Comparison of ENCODE assay signal across 1 cellular context in the genomic region with DNA sequence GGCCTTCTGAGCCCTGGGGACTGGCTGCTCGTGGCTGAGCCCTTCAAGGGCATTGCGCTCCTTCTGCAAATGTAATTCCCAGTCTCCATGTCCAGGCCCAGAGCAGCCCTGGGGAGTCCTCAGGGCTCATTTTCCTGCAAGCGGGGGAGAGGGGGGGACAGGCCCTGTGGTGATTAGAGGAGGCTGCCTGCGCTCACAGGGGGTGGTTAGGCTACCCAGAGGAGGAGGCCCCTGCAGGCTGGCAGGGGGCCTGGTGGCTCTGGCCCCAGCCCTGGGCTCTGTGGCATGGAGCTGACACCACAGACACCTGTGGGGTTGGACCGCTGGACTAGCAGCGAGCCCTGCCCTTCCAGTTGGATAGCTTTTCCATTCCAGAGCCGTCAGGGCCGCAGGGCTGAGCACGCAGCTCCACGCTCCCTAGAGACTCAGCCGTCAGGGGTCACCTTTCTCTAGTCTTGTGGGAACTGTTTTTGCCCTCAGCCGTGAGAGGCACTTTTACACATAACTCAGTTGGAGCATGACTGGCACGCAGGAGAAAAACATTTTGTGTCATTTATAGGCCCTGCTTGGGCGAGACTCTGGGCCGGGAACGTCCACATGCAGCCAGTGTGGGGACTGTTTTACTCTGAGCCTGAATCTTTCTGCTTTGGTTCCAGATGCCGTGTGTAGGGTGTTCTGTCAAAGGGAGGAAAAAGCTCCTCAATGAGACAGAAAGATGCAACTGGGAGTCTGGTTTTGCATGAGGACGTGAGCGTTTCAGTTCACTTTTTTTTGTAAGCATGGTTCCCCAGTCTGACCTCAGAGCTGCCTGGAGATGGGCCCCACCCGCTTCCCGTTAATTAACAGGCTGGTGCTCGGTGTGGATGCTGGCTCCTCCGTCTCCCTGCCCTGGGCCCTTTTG.
A peak's percentile ranks its signal among the peaks of the same experiment; 100 is the strongest.
TF ChIP-seq lines count a peak whose summit lies in the region.

No MANE protein-coding gene starts in this region.

TF ChIP-seq in GM12878, 131 proteins besides CTCF, POLR2A, EP300 and RAD21 (continued from another document and continues in another):
- TF ChIP-seq NR2C2 (IDR thresholded peaks at IDR 0.05; ENCODE audit: borderline replicate concordance, control insufficient read depth, insufficient read length, low read depth) (no peak), POLR2AphosphoS2 (IDR thresholded peaks at IDR 0.05; ENCODE audit: low read depth, low read length) (no peak), EED (IDR thresholded peaks at IDR 0.05; ENCODE audit: low read depth) (peak; percentile 78; the same call in 1 of the 2 replicates), TARDBP (IDR thresholded peaks at IDR 0.05; ENCODE audit: borderline replicate concordance) (no peak), SIN3A (IDR thresholded peaks at IDR 0.05; ENCODE audit: low read depth, low read length) (no peak), MTA2 (IDR thresholded peaks at IDR 0.05; ENCODE audit: low read depth) (peak; percentile 88), CHD2 (IDR thresholded peaks at IDR 0.05; ENCODE audit: borderline replicate concordance, low read depth, low read length) (peak; percentile 53; the same call in 1 of the 2 replicates), MTA3 (IDR thresholded peaks at IDR 0.05; ENCODE audit: borderline replicate concordance, low read length) (no peak), MYB (IDR thresholded peaks at IDR 0.05; ENCODE audit: borderline replicate concordance, low read depth, low read length) (no peak), JUND (IDR thresholded peaks at IDR 0.05; ENCODE audit: low read depth, low read length) (0 out of 2 replicates have a peak, but pooled peaks have one; percentile 6), ASH2L (IDR thresholded peaks at IDR 0.05; ENCODE audit: borderline replicate concordance, low read depth) (0 out of 2 replicates have a peak, but pooled peaks have one; percentile 23), SREBF2 (IDR thresholded peaks at IDR 0.05; ENCODE audit: low read length) (no peak), SUZ12 (IDR thresholded peaks at IDR 0.05; ENCODE audit: unreplicated experiment) (no peak), SP1 (IDR thresholded peaks at IDR 0.05; ENCODE audit: low read depth, low read length) (peak; percentile 62), SIX5 (IDR thresholded peaks at IDR 0.05; ENCODE audit: low read depth, low read length, severe bottlenecking) (no peak), PAX8 (IDR thresholded peaks at IDR 0.05) (no peak), POLR2AphosphoS5 (IDR thresholded peaks at IDR 0.05; ENCODE audit: low read length) (peak; percentile 68; the same call in 1 of the 2 replicates), PML (IDR thresholded peaks at IDR 0.05; ENCODE audit: low read length) (no peak), ATF7 (IDR thresholded peaks at IDR 0.05; ENCODE audit: low read depth) (peak; percentile 65), HCFC1 (IDR thresholded peaks at IDR 0.05; ENCODE audit: low read length) (no peak), IKZF1 (conservative IDR thresholded peaks at IDR 0.05) (peak; percentile 77), RB1 (IDR thresholded peaks at IDR 0.05; ENCODE audit: borderline replicate concordance) (no peak), RAD51 (IDR thresholded peaks at IDR 0.05) (no peak; the same call in 1 of the 2 replicates), CEBPB (IDR thresholded peaks at IDR 0.05; ENCODE audit: borderline replicate concordance in 1 of 2, low read depth in 2 of 2, low read length in 2 of 2) (no peak), ESRRA (IDR thresholded peaks at IDR 0.05; ENCODE audit: low read length) (0 out of 2 replicates have a peak, but pooled peaks have one; percentile 62), CREM (IDR thresholded peaks at IDR 0.05; ENCODE audit: low read depth) (peak; percentile 70; the same call in 1 of the 2 replicates), EGR1 (IDR thresholded peaks at IDR 0.05; ENCODE audit: borderline replicate concordance in 1 of 2, low read depth in 2 of 2, low read length in 2 of 2) (no peak)
- TF ChIP-seq, protein P1, sequence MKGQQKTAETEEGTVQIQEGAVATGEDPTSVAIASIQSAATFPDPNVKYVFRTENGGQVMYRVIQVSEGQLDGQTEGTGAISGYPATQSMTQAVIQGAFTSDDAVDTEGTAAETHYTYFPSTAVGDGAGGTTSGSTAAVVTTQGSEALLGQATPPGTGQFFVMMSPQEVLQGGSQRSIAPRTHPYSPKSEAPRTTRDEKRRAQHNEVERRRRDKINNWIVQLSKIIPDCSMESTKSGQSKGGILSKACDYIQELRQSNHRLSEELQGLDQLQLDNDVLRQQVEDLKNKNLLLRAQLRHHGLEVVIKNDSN (IDR thresholded peaks at IDR 0.05; ENCODE audit: borderline replicate concordance, extremely low read length, insufficient read depth, low read depth, low read length): no peak
- TF ChIP-seq, protein P2, sequence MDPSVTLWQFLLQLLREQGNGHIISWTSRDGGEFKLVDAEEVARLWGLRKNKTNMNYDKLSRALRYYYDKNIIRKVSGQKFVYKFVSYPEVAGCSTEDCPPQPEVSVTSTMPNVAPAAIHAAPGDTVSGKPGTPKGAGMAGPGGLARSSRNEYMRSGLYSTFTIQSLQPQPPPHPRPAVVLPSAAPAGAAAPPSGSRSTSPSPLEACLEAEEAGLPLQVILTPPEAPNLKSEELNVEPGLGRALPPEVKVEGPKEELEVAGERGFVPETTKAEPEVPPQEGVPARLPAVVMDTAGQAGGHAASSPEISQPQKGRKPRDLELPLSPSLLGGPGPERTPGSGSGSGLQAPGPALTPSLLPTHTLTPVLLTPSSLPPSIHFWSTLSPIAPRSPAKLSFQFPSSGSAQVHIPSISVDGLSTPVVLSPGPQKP (IDR thresholded peaks at IDR 0.05; ENCODE audit: low read depth, low read length): no peak
- TF ChIP-seq, protein P3, sequence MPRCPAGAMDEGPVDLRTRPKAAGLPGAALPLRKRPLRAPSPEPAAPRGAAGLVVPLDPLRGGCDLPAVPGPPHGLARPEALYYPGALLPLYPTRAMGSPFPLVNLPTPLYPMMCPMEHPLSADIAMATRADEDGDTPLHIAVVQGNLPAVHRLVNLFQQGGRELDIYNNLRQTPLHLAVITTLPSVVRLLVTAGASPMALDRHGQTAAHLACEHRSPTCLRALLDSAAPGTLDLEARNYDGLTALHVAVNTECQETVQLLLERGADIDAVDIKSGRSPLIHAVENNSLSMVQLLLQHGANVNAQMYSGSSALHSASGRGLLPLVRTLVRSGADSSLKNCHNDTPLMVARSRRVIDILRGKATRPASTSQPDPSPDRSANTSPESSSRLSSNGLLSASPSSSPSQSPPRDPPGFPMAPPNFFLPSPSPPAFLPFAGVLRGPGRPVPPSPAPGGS (IDR thresholded peaks at IDR 0.05; ENCODE audit: borderline replicate concordance, insufficient read depth, low read depth, low read length, poor library complexity, severe bottlenecking): no peak
- TF ChIP-seq, protein P4, sequence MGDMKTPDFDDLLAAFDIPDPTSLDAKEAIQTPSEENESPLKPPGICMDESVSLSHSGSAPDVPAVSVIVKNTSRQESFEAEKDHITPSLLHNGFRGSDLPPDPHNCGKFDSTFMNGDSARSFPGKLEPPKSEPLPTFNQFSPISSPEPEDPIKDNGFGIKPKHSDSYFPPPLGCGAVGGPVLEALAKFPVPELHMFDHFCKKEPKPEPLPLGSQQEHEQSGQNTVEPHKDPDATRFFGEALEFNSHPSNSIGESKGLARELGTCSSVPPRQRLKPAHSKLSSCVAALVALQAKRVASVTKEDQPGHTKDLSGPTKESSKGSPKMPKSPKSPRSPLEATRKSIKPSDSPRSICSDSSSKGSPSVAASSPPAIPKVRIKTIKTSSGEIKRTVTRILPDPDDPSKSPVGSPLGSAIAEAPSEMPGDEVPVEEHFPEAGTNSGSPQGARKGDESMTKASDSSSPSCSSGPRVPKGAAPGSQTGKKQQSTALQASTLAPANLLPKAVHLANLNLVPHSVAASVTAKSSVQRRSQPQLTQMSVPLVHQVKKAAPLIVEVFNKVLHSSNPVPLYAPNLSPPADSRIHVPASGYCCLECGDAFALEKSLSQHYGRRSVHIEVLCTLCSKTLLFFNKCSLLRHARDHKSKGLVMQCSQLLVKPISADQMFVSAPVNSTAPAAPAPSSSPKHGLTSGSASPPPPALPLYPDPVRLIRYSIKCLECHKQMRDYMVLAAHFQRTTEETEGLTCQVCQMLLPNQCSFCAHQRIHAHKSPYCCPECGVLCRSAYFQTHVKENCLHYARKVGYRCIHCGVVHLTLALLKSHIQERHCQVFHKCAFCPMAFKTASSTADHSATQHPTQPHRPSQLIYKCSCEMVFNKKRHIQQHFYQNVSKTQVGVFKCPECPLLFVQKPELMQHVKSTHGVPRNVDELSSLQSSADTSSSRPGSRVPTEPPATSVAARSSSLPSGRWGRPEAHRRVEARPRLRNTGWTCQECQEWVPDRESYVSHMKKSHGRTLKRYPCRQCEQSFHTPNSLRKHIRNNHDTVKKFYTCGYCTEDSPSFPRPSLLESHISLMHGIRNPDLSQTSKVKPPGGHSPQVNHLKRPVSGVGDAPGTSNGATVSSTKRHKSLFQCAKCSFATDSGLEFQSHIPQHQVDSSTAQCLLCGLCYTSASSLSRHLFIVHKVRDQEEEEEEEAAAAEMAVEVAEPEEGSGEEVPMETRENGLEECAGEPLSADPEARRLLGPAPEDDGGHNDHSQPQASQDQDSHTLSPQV (IDR thresholded peaks at IDR 0.05): no peak
- TF ChIP-seq, protein P5, sequence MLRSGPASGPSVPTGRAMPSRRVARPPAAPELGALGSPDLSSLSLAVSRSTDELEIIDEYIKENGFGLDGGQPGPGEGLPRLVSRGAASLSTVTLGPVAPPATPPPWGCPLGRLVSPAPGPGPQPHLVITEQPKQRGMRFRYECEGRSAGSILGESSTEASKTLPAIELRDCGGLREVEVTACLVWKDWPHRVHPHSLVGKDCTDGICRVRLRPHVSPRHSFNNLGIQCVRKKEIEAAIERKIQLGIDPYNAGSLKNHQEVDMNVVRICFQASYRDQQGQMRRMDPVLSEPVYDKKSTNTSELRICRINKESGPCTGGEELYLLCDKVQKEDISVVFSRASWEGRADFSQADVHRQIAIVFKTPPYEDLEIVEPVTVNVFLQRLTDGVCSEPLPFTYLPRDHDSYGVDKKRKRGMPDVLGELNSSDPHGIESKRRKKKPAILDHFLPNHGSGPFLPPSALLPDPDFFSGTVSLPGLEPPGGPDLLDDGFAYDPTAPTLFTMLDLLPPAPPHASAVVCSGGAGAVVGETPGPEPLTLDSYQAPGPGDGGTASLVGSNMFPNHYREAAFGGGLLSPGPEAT (IDR thresholded peaks at IDR 0.05; ENCODE audit: low read depth): peak; percentile 84
- TF ChIP-seq, protein P6, sequence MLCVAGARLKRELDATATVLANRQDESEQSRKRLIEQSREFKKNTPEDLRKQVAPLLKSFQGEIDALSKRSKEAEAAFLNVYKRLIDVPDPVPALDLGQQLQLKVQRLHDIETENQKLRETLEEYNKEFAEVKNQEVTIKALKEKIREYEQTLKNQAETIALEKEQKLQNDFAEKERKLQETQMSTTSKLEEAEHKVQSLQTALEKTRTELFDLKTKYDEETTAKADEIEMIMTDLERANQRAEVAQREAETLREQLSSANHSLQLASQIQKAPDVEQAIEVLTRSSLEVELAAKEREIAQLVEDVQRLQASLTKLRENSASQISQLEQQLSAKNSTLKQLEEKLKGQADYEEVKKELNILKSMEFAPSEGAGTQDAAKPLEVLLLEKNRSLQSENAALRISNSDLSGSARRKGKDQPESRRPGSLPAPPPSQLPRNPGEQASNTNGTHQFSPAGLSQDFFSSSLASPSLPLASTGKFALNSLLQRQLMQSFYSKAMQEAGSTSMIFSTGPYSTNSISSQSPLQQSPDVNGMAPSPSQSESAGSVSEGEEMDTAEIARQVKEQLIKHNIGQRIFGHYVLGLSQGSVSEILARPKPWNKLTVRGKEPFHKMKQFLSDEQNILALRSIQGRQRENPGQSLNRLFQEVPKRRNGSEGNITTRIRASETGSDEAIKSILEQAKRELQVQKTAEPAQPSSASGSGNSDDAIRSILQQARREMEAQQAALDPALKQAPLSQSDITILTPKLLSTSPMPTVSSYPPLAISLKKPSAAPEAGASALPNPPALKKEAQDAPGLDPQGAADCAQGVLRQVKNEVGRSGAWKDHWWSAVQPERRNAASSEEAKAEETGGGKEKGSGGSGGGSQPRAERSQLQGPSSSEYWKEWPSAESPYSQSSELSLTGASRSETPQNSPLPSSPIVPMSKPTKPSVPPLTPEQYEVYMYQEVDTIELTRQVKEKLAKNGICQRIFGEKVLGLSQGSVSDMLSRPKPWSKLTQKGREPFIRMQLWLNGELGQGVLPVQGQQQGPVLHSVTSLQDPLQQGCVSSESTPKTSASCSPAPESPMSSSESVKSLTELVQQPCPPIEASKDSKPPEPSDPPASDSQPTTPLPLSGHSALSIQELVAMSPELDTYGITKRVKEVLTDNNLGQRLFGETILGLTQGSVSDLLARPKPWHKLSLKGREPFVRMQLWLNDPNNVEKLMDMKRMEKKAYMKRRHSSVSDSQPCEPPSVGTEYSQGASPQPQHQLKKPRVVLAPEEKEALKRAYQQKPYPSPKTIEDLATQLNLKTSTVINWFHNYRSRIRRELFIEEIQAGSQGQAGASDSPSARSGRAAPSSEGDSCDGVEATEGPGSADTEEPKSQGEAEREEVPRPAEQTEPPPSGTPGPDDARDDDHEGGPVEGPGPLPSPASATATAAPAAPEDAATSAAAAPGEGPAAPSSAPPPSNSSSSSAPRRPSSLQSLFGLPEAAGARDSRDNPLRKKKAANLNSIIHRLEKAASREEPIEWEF (IDR thresholded peaks at IDR 0.05; ENCODE audit: insufficient replicate concordance, low read depth, low read length): no peak
- TF ChIP-seq, protein P7, sequence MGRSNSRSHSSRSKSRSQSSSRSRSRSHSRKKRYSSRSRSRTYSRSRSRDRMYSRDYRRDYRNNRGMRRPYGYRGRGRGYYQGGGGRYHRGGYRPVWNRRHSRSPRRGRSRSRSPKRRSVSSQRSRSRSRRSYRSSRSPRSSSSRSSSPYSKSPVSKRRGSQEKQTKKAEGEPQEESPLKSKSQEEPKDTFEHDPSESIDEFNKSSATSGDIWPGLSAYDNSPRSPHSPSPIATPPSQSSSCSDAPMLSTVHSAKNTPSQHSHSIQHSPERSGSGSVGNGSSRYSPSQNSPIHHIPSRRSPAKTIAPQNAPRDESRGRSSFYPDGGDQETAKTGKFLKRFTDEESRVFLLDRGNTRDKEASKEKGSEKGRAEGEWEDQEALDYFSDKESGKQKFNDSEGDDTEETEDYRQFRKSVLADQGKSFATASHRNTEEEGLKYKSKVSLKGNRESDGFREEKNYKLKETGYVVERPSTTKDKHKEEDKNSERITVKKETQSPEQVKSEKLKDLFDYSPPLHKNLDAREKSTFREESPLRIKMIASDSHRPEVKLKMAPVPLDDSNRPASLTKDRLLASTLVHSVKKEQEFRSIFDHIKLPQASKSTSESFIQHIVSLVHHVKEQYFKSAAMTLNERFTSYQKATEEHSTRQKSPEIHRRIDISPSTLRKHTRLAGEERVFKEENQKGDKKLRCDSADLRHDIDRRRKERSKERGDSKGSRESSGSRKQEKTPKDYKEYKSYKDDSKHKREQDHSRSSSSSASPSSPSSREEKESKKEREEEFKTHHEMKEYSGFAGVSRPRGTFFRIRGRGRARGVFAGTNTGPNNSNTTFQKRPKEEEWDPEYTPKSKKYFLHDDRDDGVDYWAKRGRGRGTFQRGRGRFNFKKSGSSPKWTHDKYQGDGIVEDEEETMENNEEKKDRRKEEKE (IDR thresholded peaks at IDR 0.05): no peak
